Comparison of ENCODE assay signal across 1 cellular context in the genomic region with DNA sequence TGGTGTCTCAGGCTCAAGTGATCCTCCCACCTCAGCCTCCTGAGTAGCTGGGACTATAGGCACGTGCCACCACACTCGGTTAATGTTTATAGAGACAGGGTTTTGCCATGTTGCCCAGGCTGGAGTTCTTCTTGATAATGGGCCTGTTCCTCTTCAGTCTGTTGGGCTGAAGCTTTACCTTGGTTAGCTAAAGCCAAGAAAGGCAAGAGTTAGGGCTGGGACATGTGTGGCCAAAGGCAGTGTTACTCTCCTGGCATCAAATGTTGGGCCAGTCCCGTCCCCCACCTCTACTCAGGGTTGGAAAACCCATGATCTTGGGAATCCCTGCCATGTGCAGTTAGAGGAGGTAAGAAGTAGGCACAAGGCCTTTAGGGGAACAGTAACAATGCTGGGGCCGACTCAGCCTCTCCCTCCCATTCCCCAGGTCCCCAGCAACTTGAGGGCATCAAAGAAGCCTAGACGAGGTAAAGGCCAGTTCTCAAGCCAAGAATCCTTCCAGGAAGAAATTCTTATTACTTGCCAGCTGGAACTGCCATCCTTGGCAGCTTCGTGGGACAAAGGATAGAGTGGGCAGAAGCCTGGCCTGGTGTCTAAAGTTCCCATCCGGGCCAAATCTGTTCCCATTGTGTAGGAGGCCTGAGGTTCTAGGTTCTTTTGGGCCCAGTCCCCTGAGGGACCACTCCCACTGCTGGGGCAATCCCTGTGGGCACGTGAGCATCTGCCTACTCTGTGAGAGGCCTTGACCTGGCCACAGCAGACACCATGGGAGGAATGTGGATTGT.
TF ChIP-seq lines count a peak whose summit lies in the region.

No MANE protein-coding gene starts in this region.

TF ChIP-seq in K562, 482 proteins besides CTCF, POLR2A, EP300 and RAD21 (continued from another document):
- peak; percentile 40 to 58; a peak in 3 of 4 replicates for TF ChIP-seq KDM1A (IDR thresholded peaks at IDR 0.05)
- TF ChIP-seq LEF1 (IDR thresholded peaks at IDR 0.05): peak; percentile 60
- peak; percentile 41 for TF ChIP-seq TEAD4 (IDR thresholded peaks at IDR 0.05; ENCODE audit: low read length)
- TF ChIP-seq TEAD4 (CRISPR knock-in tag; IDR thresholded peaks at IDR 0.05; ENCODE audit: borderline replicate concordance): no peak
- no peak for TF ChIP-seq KDM4B (IDR thresholded peaks at IDR 0.05; ENCODE audit: borderline replicate concordance in 2 of 2, low read depth in 1 of 2)
- TF ChIP-seq, protein P1, sequence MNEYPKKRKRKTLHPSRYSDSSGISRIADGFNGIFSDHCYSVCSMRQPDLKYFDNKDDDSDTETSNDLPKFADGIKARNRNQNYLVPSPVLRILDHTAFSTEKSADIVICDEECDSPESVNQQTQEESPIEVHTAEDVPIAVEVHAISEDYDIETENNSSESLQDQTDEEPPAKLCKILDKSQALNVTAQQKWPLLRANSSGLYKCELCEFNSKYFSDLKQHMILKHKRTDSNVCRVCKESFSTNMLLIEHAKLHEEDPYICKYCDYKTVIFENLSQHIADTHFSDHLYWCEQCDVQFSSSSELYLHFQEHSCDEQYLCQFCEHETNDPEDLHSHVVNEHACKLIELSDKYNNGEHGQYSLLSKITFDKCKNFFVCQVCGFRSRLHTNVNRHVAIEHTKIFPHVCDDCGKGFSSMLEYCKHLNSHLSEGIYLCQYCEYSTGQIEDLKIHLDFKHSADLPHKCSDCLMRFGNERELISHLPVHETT (CRISPR knock-in tag; conservative IDR thresholded peaks at IDR 0.05 in 1 of 2, IDR thresholded peaks at IDR 0.05 in 1 of 2): no peak
- TF ChIP-seq USF1 (CRISPR knock-in tag; IDR thresholded peaks at IDR 0.05): peak; percentile 87
- TF ChIP-seq CBX8 (IDR thresholded peaks at IDR 0.05; ENCODE audit: borderline replicate concordance, extremely low read depth, low read depth, low read length, poor library complexity, severe bottlenecking): no peak
- peak; percentile 57; the same call in 1 of the 2 replicates for TF ChIP-seq IRF2 (CRISPR knock-in tag; IDR thresholded peaks at IDR 0.05)
- TF ChIP-seq BCL6 (CRISPR knock-in tag; IDR thresholded peaks at IDR 0.05): no peak
- TF ChIP-seq TCFL5 (CRISPR knock-in tag; conservative IDR thresholded peaks at IDR 0.05): no peak
- TF ChIP-seq HDAC6 (IDR thresholded peaks at IDR 0.05; ENCODE audit: low read depth, low read length): peak; percentile 85; the same call in 1 of the 2 replicates
- TF ChIP-seq SIRT6 (IDR thresholded peaks at IDR 0.05; ENCODE audit: low read depth, low read length): peak; percentile 96
- no peak for TF ChIP-seq ZNF655 (CRISPR knock-in tag; IDR thresholded peaks at IDR 0.05)
- TF ChIP-seq ZNF444 (CRISPR knock-in tag; IDR thresholded peaks at IDR 0.05): no peak; the same call in 1 of the 2 replicates
- TF ChIP-seq MXD1 (CRISPR knock-in tag; IDR thresholded peaks at IDR 0.05; ENCODE audit: borderline replicate concordance, poor library complexity, severe bottlenecking): no peak
